10 cellular contexts compared by ENCODE assay signal in the genomic region with DNA sequence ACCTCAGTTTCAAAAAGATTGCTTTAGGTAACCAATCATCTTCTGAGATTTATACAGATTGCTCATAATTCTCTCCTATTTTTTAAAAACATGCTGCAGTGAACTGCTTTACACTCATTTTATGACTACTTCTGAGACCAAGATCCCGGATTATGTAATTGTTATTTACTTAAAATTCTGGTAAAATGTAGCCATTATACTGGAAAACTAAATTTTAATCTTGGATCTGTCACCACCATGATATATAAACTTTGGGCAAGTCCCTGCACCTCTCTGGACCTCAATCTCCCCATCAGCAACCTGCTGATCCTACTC. TPM values are rescaled to one million over a fixed set of nuclear protein-coding genes. Genes with fewer than 3 reads are reported as not detected.
A peak's percentile ranks its signal among the peaks of the same experiment; 100 is the strongest.
DNase-seq lines count a peak whose midpoint lies in the region; ATAC-seq, FAIRE-seq and TF ChIP-seq lines count a peak whose summit lies in the region.
"Had no signal": no experiment of that assay in that cellular context is flagged by ENCODE, and none has a peak within 500 bp of the region (broad histone marks: within the 10 kb centered on the region; RNA-seq: fewer than 3 reads in every experiment).

No MANE protein-coding gene starts in this region.

- peak overlapping the region; percentile 39 for H3K4me2 ChIP-seq in endothelial cell of umbilical vein (ENCODE audit: insufficient read depth, low read length)

- FAIRE-seq in endothelial cell of umbilical vein (lab: Jason Lieb, UNC) = no peak

- CTCF ChIA-PET in Calu3 (lab: Charles Lee) = interaction anchor here (1.5 kb wide), 1 partner anchor 26 kb away, joined by 4 read pairs; no protein-coding TSS in a partner anchor
- CTCF ChIA-PET in endothelial cell of umbilical vein (lab: Charles Lee) = interaction anchor here (0.7 kb wide), 1 partner anchor 35 kb away, joined by 3 read pairs; no protein-coding TSS in a partner anchor
- CTCF ChIA-PET in CD4-positive, alpha-beta T cell (lab: Charles Lee) = no interaction called here

- H3K79me2 ChIP-seq in endothelial cell of umbilical vein (ENCODE audit: control insufficient read depth, insufficient read depth, low read length) = peaks cover 38% of the 10 kb centered on the region

- H3K27me3 ChIP-seq in Peyer's patch = no peaks in the 10 kb centered on the region
- no peaks in the 10 kb centered on the region for H3K27me3 ChIP-seq in endothelial cell of umbilical vein (ENCODE audit: control insufficient read depth in 2 of 2, insufficient read depth in 2 of 2, low read length in 2 of 2)
- H3K27me3 ChIP-seq in rectal smooth muscle tissue (ENCODE audit: control insufficient read depth, insufficient read depth, low read length) = no peaks in the 10 kb centered on the region
- no peaks in the 10 kb centered on the region for H3K27me3 ChIP-seq in CD4-positive, alpha-beta T cell (ENCODE audit: control insufficient read depth, insufficient read depth, low read length)

- no peak for ATAC-seq in CD4-positive, alpha-beta T cell (ENCODE audit: poor library complexity)
- ATAC-seq in HG02610 (IDR thresholded peaks at IDR 0.05; ENCODE audit: unreplicated experiment) = no peak

- dilution Hi-C loops in endothelial cell of umbilical vein (cut with MboI; ENCODE audit: extremely low pct_ligation_motif_present, low sequenced_read_pairs) = no loop called here

- no peaks in the 10 kb centered on the region for H4K20me1 ChIP-seq in endothelial cell of umbilical vein (replicated peaks; ENCODE audit: control insufficient read depth, extremely low read depth, insufficient read depth, low read length)

- no peaks in the 10 kb centered on the region for H3K9me1 ChIP-seq in endothelial cell of umbilical vein (replicated peaks; ENCODE audit: control insufficient read depth, extremely low read depth, insufficient read depth, low read length)

- no peak for DNase-seq in Calu3
- DNase-seq in Peyer's patch = no peak
- DNase-seq in endothelial cell of umbilical vein (ENCODE audit: low read depth, low spot score) = no peak
- DNase-seq in NK-92 (lab: John Stamatoyannopoulos, UW; ENCODE audit: unreplicated experiment) = no peak
- DNase-seq in CD4-positive, alpha-beta T cell = no peak
- DNase-seq in NCI-H446 treated with DMSO at 0.1 percent for 48 hours (lab: John Stamatoyannopoulos, UW) = no peak
- DNase-seq: NCI-H1694 treated with DMSO at 0.1 percent for 48 hours had no signal

- H3K9me3 ChIP-seq in Peyer's patch (no peaks in the 10 kb centered on the region), endothelial cell of umbilical vein (replicated peaks; ENCODE audit: control insufficient read depth, insufficient read depth, low read length) (no peaks in the 10 kb centered on the region)
- no peaks in the 10 kb centered on the region for H3K9me3 ChIP-seq in CD4-positive, alpha-beta T cell (ENCODE audit: control insufficient read depth, low read length)

- no peaks in the 10 kb centered on the region for H3K27me3 Mint-ChIP-seq in Calu3 (ENCODE audit: unreplicated experiment)
- H3K27me3 Mint-ChIP-seq in CD4-positive, alpha-beta T cell = no peaks in the 10 kb centered on the region

- TF ChIP-seq POLR2A in Peyer's patch (IDR thresholded peaks at IDR 0.05) (no peak), endothelial cell of umbilical vein (IDR thresholded peaks at IDR 0.05; ENCODE audit: low read depth, low read length) (no peak)

- H3K9ac ChIP-seq in endothelial cell of umbilical vein (replicated peaks; ENCODE audit: extremely low read depth, insufficient read depth, low read length) (no peak overlapping the region), rectal smooth muscle tissue (ENCODE audit: low read length) (no peak overlapping the region)

- H3K4me3 Mint-ChIP-seq in Calu3 (ENCODE audit: low read depth, unreplicated experiment) = peak overlapping the region; percentile 58
- H3K4me3 Mint-ChIP-seq in CD4-positive, alpha-beta T cell = no peak overlapping the region
- H3K4me3 Mint-ChIP-seq: neural crest cell had no signal

- peaks cover 0 to 3% (median 0%) of the 10 kb centered on the region in 3 donors for H3K36me3 ChIP-seq in Peyer's patch
- H3K36me3 ChIP-seq in endothelial cell of umbilical vein (ENCODE audit: control insufficient read depth in 2 of 2, extremely low read depth in 1 of 2, insufficient read depth in 2 of 2, low read length in 2 of 2) = peaks cover 6 to 7% of the 10 kb centered on the region in 2 experiments
- H3K36me3 ChIP-seq in rectal smooth muscle tissue (ENCODE audit: control insufficient read depth, insufficient read depth, low read length) = no peaks in the 10 kb centered on the region

- peaks cover 8% of the 10 kb centered on the region for H3K36me3 Mint-ChIP-seq in Calu3 (ENCODE audit: insufficient read depth, unreplicated experiment)
- H3K36me3 Mint-ChIP-seq in CD4-positive, alpha-beta T cell (ENCODE audit: low read depth) = no peaks in the 10 kb centered on the region

- POLR2A ChIA-PET in endothelial cell of umbilical vein (lab: Charles Lee) = no interaction called here
- POLR2A ChIA-PET in CD4-positive, alpha-beta T cell (lab: Charles Lee) = no interaction called here

- H3K4me1 ChIP-seq in Peyer's patch = peaks cover 0 to 8% (median 2%) of the 10 kb centered on the region in 4 donors
- peaks cover 40% of the 10 kb centered on the region for H3K4me1 ChIP-seq in endothelial cell of umbilical vein (ENCODE audit: control insufficient read depth, extremely low read depth, insufficient read depth, low read length)
- peaks cover 5% of the 10 kb centered on the region for H3K4me1 ChIP-seq in rectal smooth muscle tissue (ENCODE audit: control insufficient read depth, insufficient read depth, low read length)

- intact Hi-C loops in Calu3 (cut with micrococcal nuclease; ENCODE audit: unreplicated experiment) (no loop called here), endothelial cell of umbilical vein (cut with micrococcal nuclease) (loop anchor here (1.0 to 5.0 kb wide), 3 partner anchors 24 to 446 kb away; a partner anchor contains a TSS)
- intact Hi-C loops in CD4-positive, alpha-beta T cell (cut with DNase I, micrococcal nuclease) = no loop called here

- TF ChIP-seq CTCF in Calu3 (IDR thresholded peaks at IDR 0.05; ENCODE audit: unreplicated experiment) = no peak
- no peak for TF ChIP-seq CTCF in Peyer's patch (IDR thresholded peaks at IDR 0.05)
- TF ChIP-seq CTCF in endothelial cell of umbilical vein (IDR thresholded peaks at IDR 0.05; ENCODE audit: extremely low read depth in 1 of 2, insufficient read depth in 1 of 2, low read depth in 1 of 2, low read length in 2 of 2) = no peak
- no peak for TF ChIP-seq CTCF in CD4-positive, alpha-beta T cell (IDR thresholded peaks at IDR 0.05)

- H2AFZ ChIP-seq in endothelial cell of umbilical vein (ENCODE audit: low read depth, low read length) = no peak overlapping the region

- peaks cover 13% of the 10 kb centered on the region for H3K4me1 Mint-ChIP-seq in Calu3 (ENCODE audit: low read depth, unreplicated experiment)
- peaks cover 17% of the 10 kb centered on the region for H3K4me1 Mint-ChIP-seq in CD4-positive, alpha-beta T cell (ENCODE audit: low read depth)

- H3K4me3 ChIP-seq in Peyer's patch (peak overlapping the region in 3 of 4 donors; percentile 18 to 49 (median 49)), endothelial cell of umbilical vein (replicated peaks in 1 of 3; ENCODE audit: insufficient read depth in 1 of 3, low read depth in 1 of 3, low read length in 3 of 3) (no peak overlapping the region), rectal smooth muscle tissue (ENCODE audit: low read length) (peak overlapping the region; percentile 67)

- peak overlapping the region; percentile 5 for H3K27ac Mint-ChIP-seq in Calu3 (ENCODE audit: unreplicated experiment)
- no peak overlapping the region for H3K27ac Mint-ChIP-seq in CD4-positive, alpha-beta T cell

- H3K9me3 Mint-ChIP-seq in Calu3 (ENCODE audit: low read depth, unreplicated experiment) = no peaks in the 10 kb centered on the region
- no peaks in the 10 kb centered on the region for H3K9me3 Mint-ChIP-seq in CD4-positive, alpha-beta T cell

- BruUV-seq in Calu3 (replicated peaks; lab: Mats Ljungman, UMichigan) = no TSS peak
- no TSS peak for BruUV-seq in endothelial cell of umbilical vein (replicated peaks; lab: Mats Ljungman, UMichigan)

- H3K27ac ChIP-seq in Peyer's patch (peak overlapping the region in 2 of 4 donors; percentile 68 to 74), endothelial cell of umbilical vein (ENCODE audit: insufficient read depth, low read depth, low read length) (peak overlapping the region; percentile 32), rectal smooth muscle tissue (ENCODE audit: low read depth, low read length) (peak overlapping the region; percentile 58)
- H3K27ac ChIP-seq in CD4-positive, alpha-beta T cell (ENCODE audit: low read depth, low read length) = no peak overlapping the region

RNA-seq across cellular contexts. Expression of a gene that starts 0.5 kb away (rescaled TPM):
- 9.7 and 10.3 TPM in 2 replicates for total RNA-seq in Calu3 (2022)
- 10 to 100 TPM; 14.2 to 51.2 (median 25.8) TPM for total RNA-seq in Peyer's patch
- total RNA-seq in endothelial cell of umbilical vein = 228 and 251 TPM in 2 replicates
- 376 and 414 TPM in 2 replicates for polyA plus RNA-seq in endothelial cell of umbilical vein
- polyA plus RNA-seq in endothelial cell of umbilical vein (2011; cell fraction: cytosol; rRNA removed) = 280 and 408 TPM in 2 replicates
- 149 and 172 TPM in 2 replicates for polyA plus RNA-seq in endothelial cell of umbilical vein (2011; cell fraction: nucleus; rRNA removed)
- 386 and 422 TPM in 2 replicates for polyA plus RNA-seq in endothelial cell of umbilical vein (2012)
- polyA minus RNA-seq in endothelial cell of umbilical vein = 229 and 241 TPM in 2 replicates
- polyA minus RNA-seq in endothelial cell of umbilical vein (2011; cell fraction: cytosol; rRNA and poly(A)+ RNA removed) = 18.9 TPM
- 92.7 and 104 TPM in 2 replicates for polyA minus RNA-seq in endothelial cell of umbilical vein (2011; cell fraction: nucleus; rRNA and poly(A)+ RNA removed)
- total RNA-seq in CD4-positive, alpha-beta T cell = under 1 TPM; 0.33 to 0.61 TPM
- total RNA-seq: neural crest cell had no signal

RNA-seq across cellular contexts. Expression of a gene that starts 24.3 kb away (rescaled TPM):
- 44.4 and 49.4 TPM in 2 replicates for total RNA-seq in Calu3 (2022)
- total RNA-seq in Peyer's patch = 10 to 100 TPM; 18.2 to 38.3 (median 33.8) TPM
- 37.5 and 39.5 TPM in 2 replicates for total RNA-seq in endothelial cell of umbilical vein
- polyA plus RNA-seq in endothelial cell of umbilical vein = 29.1 and 30.1 TPM in 2 replicates
- 33.9 and 35.0 TPM in 2 replicates for polyA plus RNA-seq in endothelial cell of umbilical vein (2011; cell fraction: cytosol; rRNA removed)
- polyA plus RNA-seq in endothelial cell of umbilical vein (2011; cell fraction: nucleus; rRNA removed) = 23.0 and 25.4 TPM in 2 replicates
- polyA plus RNA-seq in endothelial cell of umbilical vein (2012) = 46.6 and 49.7 TPM in 2 replicates
- polyA minus RNA-seq in endothelial cell of umbilical vein = 22.1 and 23.2 TPM in 2 replicates
- polyA minus RNA-seq in endothelial cell of umbilical vein (2011; cell fraction: cytosol; rRNA and poly(A)+ RNA removed) = 12.5 TPM
- 5.7 and 5.9 TPM in 2 replicates for polyA minus RNA-seq in endothelial cell of umbilical vein (2011; cell fraction: nucleus; rRNA and poly(A)+ RNA removed)
- 10 to 100 TPM; 12.2 to 12.6 TPM for total RNA-seq in CD4-positive, alpha-beta T cell

RNA-seq across cellular contexts. Expression of a gene that starts 55.1 kb away (rescaled TPM):
- total RNA-seq in Calu3 (2022) (5.8 and 8.2 TPM in 2 replicates), Peyer's patch (1 to 10 TPM in 2 of 4 donors, under 1 TPM in 1, not detected in 1; 0.70 to 2.7 (median 1.3) TPM), endothelial cell of umbilical vein (0.27 and 0.32 TPM in 2 replicates)
- polyA plus RNA-seq in endothelial cell of umbilical vein = 0.48 and 0.54 TPM in 2 replicates
- polyA plus RNA-seq in endothelial cell of umbilical vein (2011; cell fraction: cytosol; rRNA removed) = 0.44 and 0.48 TPM in 2 replicates
- 0.27 and 0.28 TPM in 2 replicates for polyA plus RNA-seq in endothelial cell of umbilical vein (2011; cell fraction: nucleus; rRNA removed)
- 1.5 and 2.5 TPM in 2 replicates for polyA plus RNA-seq in endothelial cell of umbilical vein (2012)
- 0.19 and 0.28 TPM in 2 replicates for polyA minus RNA-seq in endothelial cell of umbilical vein
- polyA minus RNA-seq in endothelial cell of umbilical vein (2011; cell fraction: cytosol; rRNA and poly(A)+ RNA removed) = 0.20 TPM
- 0.10 and 0.24 TPM in 2 replicates for polyA minus RNA-seq in endothelial cell of umbilical vein (2011; cell fraction: nucleus; rRNA and poly(A)+ RNA removed)
- total RNA-seq in CD4-positive, alpha-beta T cell = not detected

Comparison
In these comparisons a context has a peak if more than half of its experiments do, and no peak if none do; other contexts are left out.
1. H3K4me3 ChIP-seq: peak in Peyer's patch (3 of 4) and rectal smooth muscle tissue (single experiment); none in endothelial cell of umbilical vein (0 of 3).